Comparison of ENCODE assay signal across 12 cellular contexts in genomic region chr21:16908087-16908486, GRCh38.
DNase-seq lines count a peak whose midpoint lies in the region; ATAC-seq and TF ChIP-seq lines count a peak whose summit lies in the region.
"Had no signal": no experiment of that assay in that cellular context is flagged by ENCODE, and none has a peak within 500 bp of the region (broad histone marks: within the 10 kb centered on the region; RNA-seq: fewer than 3 reads in every experiment).

No MANE protein-coding gene starts in this region.

- H3K36me3 ChIP-seq in thoracic aorta: no peaks in the 10 kb centered on the region

- DNase-seq in HCEC 1CT (peak; percentile 26), RKO (ENCODE audit: low spot score) (peak; percentile 15), glomerular visceral epithelial cell (ENCODE audit: extremely low spot score) (peak; percentile 6), thoracic aorta (ENCODE audit: low spot score) (peak; percentile 8), foreskin melanocyte (no peak), NCI-H146 treated with DMSO at 0.1 percent for 48 hours (lab: John Stamatoyannopoulos, UW; ENCODE audit: unreplicated experiment) (no peak)
- DNase-seq: activated CD8-positive, alpha-beta memory T cell treated with anti-CD3 and anti-CD28 coated beads, Interleukin-2, amount 50 U/mL, for 4 hours; EL; Karpas-422; NCI-H526 treated with DMSO at 0.1 percent for 48 hours had no signal

- H3K4me1 ChIP-seq in thoracic aorta (ENCODE audit: control insufficient read depth in 1 of 2, low read depth in 2 of 2): peaks cover 5 to 21% of the 10 kb centered on the region in 2 donors

- TF ChIP-seq CTCF in thoracic aorta (IDR thresholded peaks at IDR 0.05): no peak

- no peaks in the 10 kb centered on the region for H3K27me3 ChIP-seq in thoracic aorta (replicated peaks; ENCODE audit: insufficient read depth)
- H3K27me3 ChIP-seq: hepatocyte had no signal

- no peaks in the 10 kb centered on the region for H3K9me3 ChIP-seq in thoracic aorta

- no peak overlapping the region for H3K4me3 ChIP-seq in thoracic aorta
- H3K4me3 ChIP-seq: hepatocyte had no signal

- no peak overlapping the region for H3K27ac ChIP-seq in thoracic aorta
- H3K27ac ChIP-seq: hepatocyte had no signal

- ATAC-seq in thoracic aorta (ENCODE audit: insufficient number of reproducible peaks, low FRiP score, low read depth): no peak
- no peak for ATAC-seq in GM19397 (IDR thresholded peaks at IDR 0.05; ENCODE audit: unreplicated experiment)

Comparison
In these comparisons a context has a peak if more than half of its experiments do, and no peak if none do; other contexts are left out.
1. DNase-seq: peak in HCEC 1CT (single experiment), RKO (single experiment), glomerular visceral epithelial cell (single experiment) and thoracic aorta (single experiment); none in foreskin melanocyte (single experiment) and NCI-H146 treated with DMSO at 0.1 percent for 48 hours (single experiment).